In the genomic region with DNA sequence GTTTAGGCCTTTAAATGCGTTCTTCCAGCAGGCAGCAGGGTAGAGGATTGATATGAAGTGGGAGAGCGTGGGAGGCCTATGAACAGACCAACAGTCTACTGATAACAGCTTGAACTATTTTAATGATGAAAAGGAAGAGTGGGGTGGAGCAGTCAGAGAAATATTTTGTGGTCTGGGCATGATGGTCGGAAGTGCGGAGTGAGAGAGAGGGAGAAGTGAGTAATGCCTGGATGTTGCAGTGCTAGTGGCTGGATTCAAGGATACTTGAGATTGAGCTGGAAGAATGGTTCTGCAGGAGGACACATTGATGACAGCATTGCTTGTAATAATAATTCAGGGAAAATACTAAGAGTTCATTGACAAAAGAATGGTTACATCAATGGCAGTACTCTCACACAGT, we compare ENCODE assay signal across 15 cellular contexts.
DNase-seq lines count a peak whose midpoint lies in the region; TF ChIP-seq lines count a peak whose summit lies in the region.
"Had no signal": no experiment of that assay in that cellular context is flagged by ENCODE, and none has a peak within 500 bp of the region (broad histone marks: within the 10 kb centered on the region; RNA-seq: fewer than 3 reads in every experiment).

No MANE protein-coding gene starts in this region.

- H3K9me3 ChIP-seq in vagina = no peaks in the 10 kb centered on the region
- H3K9me3 ChIP-seq: adrenal gland, transverse colon had no signal

- no peak overlapping the region for H3K27ac ChIP-seq in vagina
- H3K27ac ChIP-seq: adrenal gland, transverse colon had no signal

- H3K4me1 ChIP-seq in vagina = no peaks in the 10 kb centered on the region
- H3K4me1 ChIP-seq: adrenal gland, transverse colon had no signal

- TF ChIP-seq POLR2A in vagina (IDR thresholded peaks at IDR 0.05) = no peak

- TF ChIP-seq CTCF in AG09319 (IDR thresholded peaks at IDR 0.05; ENCODE audit: low read depth, low read length) = no peak
- TF ChIP-seq CTCF in vagina (IDR thresholded peaks at IDR 0.05) = no peak

- no peaks in the 10 kb centered on the region for H3K27me3 ChIP-seq in vagina
- H3K27me3 ChIP-seq: adrenal gland, transverse colon had no signal

- peak; percentile 59 for DNase-seq in AG09319 (ENCODE audit: extremely low read depth, low read depth)
- DNase-seq in HK-2 (ENCODE audit: unreplicated experiment) = peak; percentile 32
- peak; percentile 55 for DNase-seq in amniotic stem cell (lab: John Stamatoyannopoulos, UW)
- peak; percentile 30 for DNase-seq in foreskin melanocyte
- no peak for DNase-seq in activated T-cell treated with anti-CD3 and anti-CD28 coated beads, Interleukin-2, amount 50 U/mL, for 1 hour
- DNase-seq in NCI-H748 (lab: John Stamatoyannopoulos, UW; ENCODE audit: unreplicated experiment) = no peak
- DNase-seq in vagina (ENCODE audit: extremely low spot score in 2 of 2) = no peak
- DNase-seq in activated CD8-positive, alpha-beta memory T cell treated with anti-CD3 and anti-CD28 coated beads for 24 hours = no peak
- DNase-seq: activated T-cell treated with anti-CD3 and anti-CD28 coated beads, Interleukin-2, amount 50 U/mL, for 72 hours; adrenal gland; AML-193; mesendoderm; NCI-H2081 treated with DMSO at 0.1 percent for 48 hours; T-helper 9 cell; transverse colon had no signal

- no peak overlapping the region for H3K4me3 ChIP-seq in vagina
- H3K4me3 ChIP-seq: adrenal gland, transverse colon had no signal

- peaks cover 0 to 23% of the 10 kb centered on the region in 2 donors for H3K36me3 ChIP-seq in vagina
- H3K36me3 ChIP-seq: adrenal gland, transverse colon had no signal

- intact Hi-C loops in vagina (cut with DNase I) = no loop called here

Comparison
In these comparisons a context has a peak if more than half of its experiments do, and no peak if none do; other contexts are left out.
1. DNase-seq: peak in AG09319 (single experiment), HK-2 (single experiment), amniotic stem cell (single experiment) and foreskin melanocyte (single experiment); none in activated T-cell treated with anti-CD3 and anti-CD28 coated beads, Interleukin-2, amount 50 U/mL, for 1 hour (single experiment), NCI-H748 (single experiment), vagina (0 of 2) and activated CD8-positive, alpha-beta memory T cell treated with anti-CD3 and anti-CD28 coated beads for 24 hours (single experiment).